In the genomic region with DNA sequence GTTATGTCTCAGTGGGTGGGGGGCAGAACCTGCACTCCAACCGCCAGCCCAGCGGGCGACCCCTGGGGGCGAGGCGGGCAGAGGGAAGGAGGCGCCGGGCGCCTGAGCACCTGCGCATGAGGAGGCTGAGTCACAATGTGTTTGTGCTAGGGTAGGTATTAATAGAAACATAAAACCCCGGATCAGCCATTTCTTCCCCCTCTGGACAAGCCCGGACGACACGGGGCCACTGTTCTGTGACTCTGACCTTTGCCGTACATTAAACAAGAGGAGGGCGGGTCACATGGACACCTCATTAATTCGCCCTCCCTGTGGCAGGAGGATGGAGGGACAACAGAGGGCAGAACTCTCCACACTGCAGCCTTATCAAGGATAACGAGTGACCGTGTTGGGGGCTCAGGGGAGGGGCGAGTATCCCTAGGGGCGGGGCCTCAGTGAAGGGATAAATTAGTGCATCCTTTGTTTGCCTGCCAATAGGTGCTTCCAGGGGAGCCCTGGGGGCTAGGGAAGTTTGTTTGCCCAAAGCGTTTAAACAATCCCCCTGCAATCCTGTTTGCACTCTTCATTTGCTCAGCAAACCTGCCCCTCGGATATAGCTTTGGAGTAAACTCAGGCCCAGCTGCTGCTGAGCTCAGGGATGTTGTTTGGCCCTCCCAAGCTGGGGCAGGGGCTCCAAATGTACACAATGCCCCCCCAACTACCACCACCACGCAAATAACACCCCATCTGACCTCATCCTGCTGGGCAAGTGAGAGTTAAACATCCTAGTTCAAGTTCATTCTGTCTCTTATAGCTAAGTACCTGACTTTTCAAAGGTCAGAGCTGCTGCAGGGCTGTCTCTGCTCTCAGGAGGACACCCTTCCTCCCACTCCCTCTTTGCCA, we compare ENCODE assay signal across 1 cellular context.
TF ChIP-seq lines count a peak whose summit lies in the region.

No MANE protein-coding gene starts in this region.

TF ChIP-seq in WTC11, 78 proteins besides CTCF, POLR2A, EP300 and RAD21:
- no peak for TF ChIP-seq FOXP1 (CRISPR knock-in tag; IDR thresholded peaks at IDR 0.05; ENCODE audit: borderline replicate concordance)
- TF ChIP-seq NFE2L1 (CRISPR knock-in tag; IDR thresholded peaks at IDR 0.05) = no peak
- no peak for TF ChIP-seq HMGA2 (CRISPR knock-in tag; IDR thresholded peaks at IDR 0.05)
- TF ChIP-seq, protein P1, sequence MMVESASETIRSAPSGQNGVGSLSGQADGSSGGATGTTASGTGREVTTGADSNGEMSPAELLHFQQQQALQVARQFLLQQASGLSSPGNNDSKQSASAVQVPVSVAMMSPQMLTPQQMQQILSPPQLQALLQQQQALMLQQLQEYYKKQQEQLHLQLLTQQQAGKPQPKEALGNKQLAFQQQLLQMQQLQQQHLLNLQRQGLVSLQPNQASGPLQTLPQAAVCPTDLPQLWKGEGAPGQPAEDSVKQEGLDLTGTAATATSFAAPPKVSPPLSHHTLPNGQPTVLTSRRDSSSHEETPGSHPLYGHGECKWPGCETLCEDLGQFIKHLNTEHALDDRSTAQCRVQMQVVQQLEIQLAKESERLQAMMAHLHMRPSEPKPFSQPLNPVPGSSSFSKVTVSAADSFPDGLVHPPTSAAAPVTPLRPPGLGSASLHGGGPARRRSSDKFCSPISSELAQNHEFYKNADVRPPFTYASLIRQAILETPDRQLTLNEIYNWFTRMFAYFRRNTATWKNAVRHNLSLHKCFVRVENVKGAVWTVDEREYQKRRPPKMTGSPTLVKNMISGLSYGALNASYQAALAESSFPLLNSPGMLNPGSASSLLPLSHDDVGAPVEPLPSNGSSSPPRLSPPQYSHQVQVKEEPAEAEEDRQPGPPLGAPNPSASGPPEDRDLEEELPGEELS (CRISPR knock-in tag; IDR thresholded peaks at IDR 0.05) = no peak
- TF ChIP-seq MXD4 (CRISPR knock-in tag; IDR thresholded peaks at IDR 0.05; ENCODE audit: borderline replicate concordance) = no peak
- TF ChIP-seq, protein P2, sequence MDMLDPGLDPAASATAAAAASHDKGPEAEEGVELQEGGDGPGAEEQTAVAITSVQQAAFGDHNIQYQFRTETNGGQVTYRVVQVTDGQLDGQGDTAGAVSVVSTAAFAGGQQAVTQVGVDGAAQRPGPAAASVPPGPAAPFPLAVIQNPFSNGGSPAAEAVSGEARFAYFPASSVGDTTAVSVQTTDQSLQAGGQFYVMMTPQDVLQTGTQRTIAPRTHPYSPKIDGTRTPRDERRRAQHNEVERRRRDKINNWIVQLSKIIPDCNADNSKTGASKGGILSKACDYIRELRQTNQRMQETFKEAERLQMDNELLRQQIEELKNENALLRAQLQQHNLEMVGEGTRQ (CRISPR knock-in tag; IDR thresholded peaks at IDR 0.05) = peak; percentile 29; the same call in 1 of the 2 replicates
